ENCODE assay signal across 13 cellular contexts in genomic region chr17:57541472-57542394, GRCh38.
A peak's percentile ranks its signal among the peaks of the same experiment; 100 is the strongest.
DNase-seq lines count a peak whose midpoint lies in the region; ATAC-seq, FAIRE-seq and TF ChIP-seq lines count a peak whose summit lies in the region.
"Had no signal": no experiment of that assay in that cellular context is flagged by ENCODE, and none has a peak within 500 bp of the region (broad histone marks: within the 10 kb centered on the region; RNA-seq: fewer than 3 reads in every experiment).

No MANE protein-coding gene starts in this region.

- H3K36me3 ChIP-seq in WERI-Rb-1 (peaks cover 21% of the 10 kb centered on the region), hepatocyte (replicated peaks; ENCODE audit: insufficient read depth, low read depth) (no peaks in the 10 kb centered on the region), uterus (no peaks in the 10 kb centered on the region), transverse colon (no peaks in the 10 kb centered on the region)

- CTCF ChIA-PET in activated CD8-positive, alpha-beta T cell treated with anti-CD3 and anti-CD28 coated beads for 36 hours (lab: Charles Lee) = interaction anchor here (0.9 to 1.0 kb wide), 2 partner anchors 130 to 299 kb away, joined by 3 to 4 read pairs; no protein-coding TSS in a partner anchor
- CTCF ChIA-PET in activated CD8-positive, alpha-beta T cell treated with anti-CD3 and anti-CD28 coated beads, Interleukin-2, amount 10 ng/mL, durations not matched to agents 7 days and 5 days (lab: Charles Lee) = interaction anchor here (0.7 to 3.2 kb wide), 3 partner anchors 11 to 298 kb away, joined by 3 to 14 read pairs (median 5); no protein-coding TSS in a partner anchor

- H3K4me2 ChIP-seq in hepatocyte = peak overlapping the region; percentile 38

- no peak for ATAC-seq in activated CD8-positive, alpha-beta T cell treated with anti-CD3 and anti-CD28 coated beads for 36 hours
- ATAC-seq in activated CD8-positive, alpha-beta T cell treated with anti-CD3 and anti-CD28 coated beads, Interleukin-2, amount 10 ng/mL, durations not matched to agents 7 days and 5 days = no peak

- DNase-seq in activated CD8-positive, alpha-beta T cell treated with anti-CD3 and anti-CD28 coated beads for 36 hours = no peak
- no peak for DNase-seq in activated CD8-positive, alpha-beta T cell treated with anti-CD3 and anti-CD28 coated beads, Interleukin-2, amount 10 ng/mL, durations not matched to agents 7 days and 5 days
- DNase-seq in WERI-Rb-1 (no peak), hepatocyte (ENCODE audit: low spot score) (peak; percentile 81), uterus (peak; percentile 66 to 83), transverse colon (no peak), GM12891 (ENCODE audit: insufficient read length, low spot score) (no peak), endothelial cell (ENCODE audit: low spot score) (no peak)
- DNase-seq: activated naive CD8-positive, alpha-beta T cell treated with anti-CD3 and anti-CD28 coated beads, Interleukin-2, amount 10 ng/mL, durations not matched to agents 7 days and 5 days; NCI-H1436 treated with DMSO at 0.1 percent for 48 hours; stimulated activated naive CD4-positive, alpha-beta T cell had no signal

- H3K4me3 ChIP-seq in WERI-Rb-1 (ENCODE audit: low read depth, low read length) (no peak overlapping the region), hepatocyte (no peak overlapping the region), uterus (no peak overlapping the region), transverse colon (no peak overlapping the region)

- H3K27ac ChIP-seq in WERI-Rb-1 (peak overlapping the region; percentile 92), hepatocyte (peak overlapping the region; percentile 79), uterus (peak overlapping the region; percentile 24 to 62), transverse colon (peak overlapping the region in 2 of 4 donors; percentile 21 to 48)

- H3K9me3 ChIP-seq in WERI-Rb-1 (ENCODE audit: severe bottlenecking) (no peaks in the 10 kb centered on the region), hepatocyte (ENCODE audit: low read depth) (no peaks in the 10 kb centered on the region), uterus (no peaks in the 10 kb centered on the region), transverse colon (no peaks in the 10 kb centered on the region)

- WGBS in hepatocyte (ENCODE audit: low lambda C conversion rate, missing lambda C conversion rate) = 54% methylated on average over 17 of the region's 17 CpGs
- WGBS in transverse colon (ENCODE audit: low coverage in 1 of 2), 2 donors = 81 to 100% methylated on average over 3 to 17 of the region's 17 CpGs

- H2AFZ ChIP-seq in hepatocyte = no peak overlapping the region

- H3K4me1 ChIP-seq in hepatocyte (ENCODE audit: insufficient read depth) = peaks cover 67% of the 10 kb centered on the region
- peaks cover 0 to 4% of the 10 kb centered on the region in 2 donors for H3K4me1 ChIP-seq in uterus
- peaks cover 0 to 20% (median 7%) of the 10 kb centered on the region in 4 donors for H3K4me1 ChIP-seq in transverse colon

- H4K20me1 ChIP-seq in hepatocyte (ENCODE audit: insufficient read depth, poor library complexity, severe bottlenecking) = no peaks in the 10 kb centered on the region

- TF ChIP-seq CTCF in activated CD8-positive, alpha-beta T cell treated with anti-CD3 and anti-CD28 coated beads for 36 hours (IDR thresholded peaks at IDR 0.05) = peak; percentile 6
- TF ChIP-seq CTCF in WERI-Rb-1 (IDR thresholded peaks at IDR 0.05; ENCODE audit: low read depth, low read length) = no peak
- no peak for TF ChIP-seq CTCF in hepatocyte (IDR thresholded peaks at IDR 0.05; ENCODE audit: poor library complexity)
- TF ChIP-seq CTCF in uterus (IDR thresholded peaks at IDR 0.05) = no peak
- no peak for TF ChIP-seq CTCF in transverse colon (IDR thresholded peaks at IDR 0.05)
- TF ChIP-seq CTCF in endothelial cell (IDR thresholded peaks at IDR 0.05; ENCODE audit: unreplicated experiment) = no peak

- in situ Hi-C loops in transverse colon (cut with MboI; ENCODE audit: low pct_ligation_motif_present in 1 of 4, low pct_unique_long_range_greater_than_20kb in 1 of 4, low sequenced_read_pairs in 3 of 4) = no loop called here

- no peaks in the 10 kb centered on the region for H3K9me3 Mint-ChIP-seq in activated CD8-positive, alpha-beta T cell treated with anti-CD3 and anti-CD28 coated beads for 36 hours
- no peaks in the 10 kb centered on the region for H3K9me3 Mint-ChIP-seq in activated CD8-positive, alpha-beta T cell treated with anti-CD3 and anti-CD28 coated beads, Interleukin-2, amount 10 ng/mL, durations not matched to agents 7 days and 5 days (ENCODE audit: insufficient read depth)
- no peaks in the 10 kb centered on the region for H3K9me3 Mint-ChIP-seq in endothelial cell (ENCODE audit: unreplicated experiment)
- H3K9me3 Mint-ChIP-seq: activated naive CD8-positive, alpha-beta T cell treated with anti-CD3 and anti-CD28 coated beads, Interleukin-2, amount 10 ng/mL, durations not matched to agents 7 days and 5 days had no signal

- TF ChIP-seq POLR2A in uterus (IDR thresholded peaks at IDR 0.05) (no peak), transverse colon (IDR thresholded peaks at IDR 0.05) (no peak), GM12891 (IDR thresholded peaks at IDR 0.05; ENCODE audit: low read depth, low read length) (no peak)

- no peak overlapping the region for H3K27ac Mint-ChIP-seq in activated CD8-positive, alpha-beta T cell treated with anti-CD3 and anti-CD28 coated beads for 36 hours
- no peak overlapping the region for H3K27ac Mint-ChIP-seq in activated CD8-positive, alpha-beta T cell treated with anti-CD3 and anti-CD28 coated beads, Interleukin-2, amount 10 ng/mL, durations not matched to agents 7 days and 5 days
- H3K27ac Mint-ChIP-seq in endothelial cell (ENCODE audit: unreplicated experiment) = no peak overlapping the region
- H3K27ac Mint-ChIP-seq: activated naive CD8-positive, alpha-beta T cell treated with anti-CD3 and anti-CD28 coated beads, Interleukin-2, amount 10 ng/mL, durations not matched to agents 7 days and 5 days had no signal

- intact Hi-C loops in activated CD8-positive, alpha-beta T cell treated with anti-CD3 and anti-CD28 coated beads for 36 hours (cut with micrococcal nuclease) = no loop called here
- intact Hi-C loops in uterus (cut with DNase I; ENCODE audit: low total_unique reads) = no loop called here
- intact Hi-C loops in transverse colon (cut with DNase I; ENCODE audit: low total_unique reads) = no loop called here

- FAIRE-seq in GM12891 (lab: Jason Lieb, UNC) = no peak
- FAIRE-seq: frontal cortex, TTC549 had no signal

- H3K4me1 Mint-ChIP-seq in activated CD8-positive, alpha-beta T cell treated with anti-CD3 and anti-CD28 coated beads for 36 hours (ENCODE audit: low read depth) = peaks cover 29% of the 10 kb centered on the region
- H3K4me1 Mint-ChIP-seq in activated CD8-positive, alpha-beta T cell treated with anti-CD3 and anti-CD28 coated beads, Interleukin-2, amount 10 ng/mL, durations not matched to agents 7 days and 5 days (ENCODE audit: low read depth) = peaks cover 18% of the 10 kb centered on the region
- H3K4me1 Mint-ChIP-seq in endothelial cell (ENCODE audit: unreplicated experiment) = peaks cover 10% of the 10 kb centered on the region

- H3K4me3 Mint-ChIP-seq in activated CD8-positive, alpha-beta T cell treated with anti-CD3 and anti-CD28 coated beads for 36 hours = no peak overlapping the region
- H3K4me3 Mint-ChIP-seq in activated CD8-positive, alpha-beta T cell treated with anti-CD3 and anti-CD28 coated beads, Interleukin-2, amount 10 ng/mL, durations not matched to agents 7 days and 5 days = no peak overlapping the region
- H3K4me3 Mint-ChIP-seq in endothelial cell (ENCODE audit: unreplicated experiment) = no peak overlapping the region
- H3K4me3 Mint-ChIP-seq: activated naive CD8-positive, alpha-beta T cell treated with anti-CD3 and anti-CD28 coated beads, Interleukin-2, amount 10 ng/mL, durations not matched to agents 7 days and 5 days had no signal

- H3K36me3 Mint-ChIP-seq in activated CD8-positive, alpha-beta T cell treated with anti-CD3 and anti-CD28 coated beads for 36 hours (ENCODE audit: low read depth) = no peaks in the 10 kb centered on the region
- H3K36me3 Mint-ChIP-seq in activated CD8-positive, alpha-beta T cell treated with anti-CD3 and anti-CD28 coated beads, Interleukin-2, amount 10 ng/mL, durations not matched to agents 7 days and 5 days (ENCODE audit: low read depth) = no peaks in the 10 kb centered on the region
- H3K36me3 Mint-ChIP-seq in endothelial cell (ENCODE audit: low read depth, unreplicated experiment) = no peaks in the 10 kb centered on the region

- no peaks in the 10 kb centered on the region for H3K9me2 ChIP-seq in hepatocyte (replicated peaks; ENCODE audit: insufficient read depth)

- H3K79me2 ChIP-seq in hepatocyte = peaks cover 32% of the 10 kb centered on the region

- POLR2A ChIA-PET in activated CD8-positive, alpha-beta T cell treated with anti-CD3 and anti-CD28 coated beads for 36 hours (lab: Charles Lee) = no interaction called here
- POLR2A ChIA-PET in activated CD8-positive, alpha-beta T cell treated with anti-CD3 and anti-CD28 coated beads, Interleukin-2, amount 10 ng/mL, durations not matched to agents 7 days and 5 days (lab: Charles Lee) = no interaction called here

- no peaks in the 10 kb centered on the region for H3K27me3 ChIP-seq in WERI-Rb-1 (ENCODE audit: insufficient read depth, low read depth, severe bottlenecking)
- no peaks in the 10 kb centered on the region for H3K27me3 ChIP-seq in hepatocyte
- H3K27me3 ChIP-seq in uterus = no peaks in the 10 kb centered on the region
- H3K27me3 ChIP-seq in transverse colon = no peaks in the 10 kb centered on the region

- TF ChIP-seq EP300 in transverse colon (IDR thresholded peaks at IDR 0.05; ENCODE audit: low read depth) = no peak

- H3K27me3 Mint-ChIP-seq in activated CD8-positive, alpha-beta T cell treated with anti-CD3 and anti-CD28 coated beads for 36 hours = no peaks in the 10 kb centered on the region
- H3K27me3 Mint-ChIP-seq in activated CD8-positive, alpha-beta T cell treated with anti-CD3 and anti-CD28 coated beads, Interleukin-2, amount 10 ng/mL, durations not matched to agents 7 days and 5 days (ENCODE audit: low read depth) = no peaks in the 10 kb centered on the region
- H3K27me3 Mint-ChIP-seq in endothelial cell (ENCODE audit: unreplicated experiment) = peaks cover 5% of the 10 kb centered on the region
- H3K27me3 Mint-ChIP-seq: activated naive CD8-positive, alpha-beta T cell treated with anti-CD3 and anti-CD28 coated beads, Interleukin-2, amount 10 ng/mL, durations not matched to agents 7 days and 5 days had no signal

TF ChIP-seq in GM12891, 5 proteins besides CTCF, POLR2A, EP300 and RAD21:
- no peak for TF ChIP-seq POLR2AphosphoS5 (IDR thresholded peaks at IDR 0.05; ENCODE audit: low read depth, low read length)
- TF ChIP-seq PAX5 (IDR thresholded peaks at IDR 0.05; ENCODE audit: insufficient read depth, low read length, severe bottlenecking) = no peak
- no peak for TF ChIP-seq SPI1 (IDR thresholded peaks at IDR 0.05; ENCODE audit: low read depth, low read length)
- TF ChIP-seq TAF1 (IDR thresholded peaks at IDR 0.05; ENCODE audit: low read depth, low read length) = no peak
- no peak for TF ChIP-seq POU2F2 (IDR thresholded peaks at IDR 0.05; ENCODE audit: low read depth, low read length)

Comparison
In these comparisons a context has a peak if more than half of its experiments do, and no peak if none do; other contexts are left out.
1. DNase-seq: peak in hepatocyte (single experiment) and uterus (2 of 2); none in activated CD8-positive, alpha-beta T cell treated with anti-CD3 and anti-CD28 coated beads for 36 hours (single experiment), activated CD8-positive, alpha-beta T cell treated with anti-CD3 and anti-CD28 coated beads, Interleukin-2, amount 10 ng/mL, durations not matched to agents 7 days and 5 days (single experiment), WERI-Rb-1 (single experiment), transverse colon (single experiment), GM12891 (single experiment) and endothelial cell (single experiment).